25 cellular contexts compared by ENCODE assay signal in genomic region chr10:23055424-23056191, GRCh38. TPM values are rescaled to one million over a fixed set of nuclear protein-coding genes. Genes with fewer than 3 reads are reported as not detected.
DNase-seq lines count a peak whose midpoint lies in the region; ATAC-seq and TF ChIP-seq lines count a peak whose summit lies in the region.
"Had no signal": no experiment of that assay in that cellular context is flagged by ENCODE, and none has a peak within 500 bp of the region (broad histone marks: within the 10 kb centered on the region; RNA-seq: fewer than 3 reads in every experiment).

No MANE protein-coding gene starts in this region.

- 2% methylated on average over 6 of the region's 7 CpGs for WGBS in HUES64
- 0 to 34% methylated on average over 1 to 7 of the region's 7 CpGs for WGBS in endodermal cell (ENCODE audit: insufficient coverage in 1 of 2, insufficient read length in 1 of 2), 2 experiments
- WGBS in suprapubic skin: 71% methylated on average over 7 of the region's 7 CpGs

- H3K4me3 ChIP-seq in GM23338: no peak overlapping the region
- H3K4me3 ChIP-seq in HUES64 (ENCODE audit: low read length): peak overlapping the region; percentile 13; the same call in 1 of the 2 replicates
- H3K4me3 ChIP-seq in endodermal cell (ENCODE audit: low read length): no peak overlapping the region
- H3K4me3 ChIP-seq in suprapubic skin: no peak overlapping the region
- H3K4me3 ChIP-seq: breast epithelium, colonic mucosa, mucosa of descending colon, thyroid gland had no signal

- no peak for TF ChIP-seq EP300 in suprapubic skin (IDR thresholded peaks at IDR 0.05)

- no peaks in the 10 kb centered on the region for H3K27me3 ChIP-seq in GM23338 (ENCODE audit: insufficient read depth)
- H3K27me3 ChIP-seq in HUES64 (ENCODE audit: insufficient read depth, low read length): no peaks in the 10 kb centered on the region
- H3K27me3 ChIP-seq in endodermal cell (ENCODE audit: control insufficient read depth, insufficient read depth, low read length, poor library complexity, severe bottlenecking): no peaks in the 10 kb centered on the region
- H3K27me3 ChIP-seq in suprapubic skin: peaks cover 4% of the 10 kb centered on the region
- H3K27me3 ChIP-seq: breast epithelium, colonic mucosa, thyroid gland had no signal

- H3K27me3 Mint-ChIP-seq in GM23338 (ENCODE audit: insufficient read depth, low read depth, poor library complexity) (peaks cover 6% of the 10 kb centered on the region), endodermal cell (ENCODE audit: insufficient read depth) (peaks cover 5% of the 10 kb centered on the region), neural crest cell (ENCODE audit: low read depth) (no peaks in the 10 kb centered on the region)

- DNase-seq in GM23338 (ENCODE audit: low spot score) (peak; percentile 63), endodermal cell (no peak), neural crest cell (ENCODE audit: low read depth, low spot score) (no peak), suprapubic skin (ENCODE audit: low spot score in 2 of 2) (no peak), NK-92 (lab: John Stamatoyannopoulos, UW; ENCODE audit: unreplicated experiment) (no peak), putamen (ENCODE audit: low spot score) (no peak), midbrain (lab: John Stamatoyannopoulos, UW) (no peak)
- DNase-seq: activated CD4-positive, alpha-beta memory T cell treated with anti-CD3 and anti-CD28 coated beads for 36 hours; activated CD4-positive, CD25-positive, alpha-beta regulatory T cell; activated naive CD4-positive, alpha-beta T cell; colonic mucosa; DMS 273 treated with DMSO at 0.1 percent for 48 hours; glutamatergic neuron; HCEC 1CT; immature natural killer cell; left ventricle myocardium superior; mucosa of descending colon; NCI-H524; nucleus accumbens; stimulated activated CD4-positive, alpha-beta T cell treated with anti-CD3 and anti-CD28 coated beads, Interleukin-4, amount 100 ng/mL, for 4 hours; stimulated activated naive CD8-positive, alpha-beta T cell treated with anti-CD3 and anti-CD28 coated beads, Interleukin-15, Interleukin-2, amounts not matched to agents 100 U/mL and 50 U/mL, for 24 hours; T1000; thyroid gland had no signal

- peaks cover 54% of the 10 kb centered on the region for H3K4me1 ChIP-seq in GM23338 (ENCODE audit: insufficient read depth)
- peaks cover 55% of the 10 kb centered on the region for H3K4me1 ChIP-seq in HUES64 (ENCODE audit: insufficient read depth, low read length)
- H3K4me1 ChIP-seq in endodermal cell (ENCODE audit: control insufficient read depth, insufficient read depth, low read length): no peaks in the 10 kb centered on the region
- peaks cover 3% of the 10 kb centered on the region for H3K4me1 ChIP-seq in suprapubic skin
- H3K4me1 ChIP-seq: breast epithelium, colonic mucosa had no signal

- H3K9me3 ChIP-seq in HUES64 (ENCODE audit: insufficient read depth, low read depth, low read length): no peaks in the 10 kb centered on the region
- H3K9me3 ChIP-seq in endodermal cell (ENCODE audit: control insufficient read depth, low read length): no peaks in the 10 kb centered on the region
- peaks cover 4% of the 10 kb centered on the region for H3K9me3 ChIP-seq in suprapubic skin
- H3K9me3 ChIP-seq: breast epithelium, colonic mucosa, mucosa of descending colon, thyroid gland had no signal

- H2AFZ ChIP-seq in GM23338: 0 out of 2 replicates have a peak overlapping the region, but pooled peaks have one; percentile 5

- peak overlapping the region; percentile 10; the same call in 2 of the 3 replicates for H3K4me3 Mint-ChIP-seq in GM23338
- no peak overlapping the region for H3K4me3 Mint-ChIP-seq in endodermal cell
- H3K4me3 Mint-ChIP-seq in neural crest cell: peak overlapping the region; percentile 3
- H3K4me3 Mint-ChIP-seq: activated CD4-positive, alpha-beta memory T cell treated with anti-CD3 and anti-CD28 coated beads for 36 hours; immature natural killer cell had no signal

- peaks cover 20% of the 10 kb centered on the region for H3K9me2 ChIP-seq in GM23338 (ENCODE audit: insufficient read depth)

- TF ChIP-seq POLR2A in suprapubic skin (IDR thresholded peaks at IDR 0.05): no peak

- H3K27ac Mint-ChIP-seq in GM23338 (peak overlapping the region; percentile 98), endodermal cell (peak overlapping the region; percentile 95), neural crest cell (ENCODE audit: unreplicated experiment) (peak overlapping the region; percentile 78)
- H3K27ac Mint-ChIP-seq: activated CD4-positive, alpha-beta memory T cell treated with anti-CD3 and anti-CD28 coated beads for 36 hours; immature natural killer cell had no signal

- H3K79me2 ChIP-seq in GM23338 (replicated peaks; ENCODE audit: insufficient read depth): no peaks in the 10 kb centered on the region

- H3K27ac ChIP-seq in GM23338 (ENCODE audit: low read depth) (peak overlapping the region; percentile 45), HUES64 (ENCODE audit: low read depth, low read length) (peak overlapping the region; percentile 89), endodermal cell (ENCODE audit: low read depth, low read length) (no peak overlapping the region), suprapubic skin (no peak overlapping the region)
- H3K27ac ChIP-seq: breast epithelium, colonic mucosa, thyroid gland had no signal

- no peak for TF ChIP-seq CTCF in GM23338 (conservative IDR thresholded peaks at IDR 0.05; ENCODE audit: low read depth in 2 of 2)
- TF ChIP-seq CTCF in endodermal cell (conservative IDR thresholded peaks at IDR 0.05): no peak
- TF ChIP-seq CTCF in neural crest cell (conservative IDR thresholded peaks at IDR 0.05): no peak
- TF ChIP-seq CTCF in suprapubic skin (IDR thresholded peaks at IDR 0.05): no peak

- H3F3A ChIP-seq in GM23338 (replicated peaks; ENCODE audit: low read depth): no peaks in the 10 kb centered on the region; the same call in none of the 2 replicates

- H3K9me3 Mint-ChIP-seq in GM23338: peaks cover 11% of the 10 kb centered on the region
- peaks cover 19% of the 10 kb centered on the region for H3K9me3 Mint-ChIP-seq in endodermal cell
- H3K9me3 Mint-ChIP-seq in neural crest cell: peaks cover 6% of the 10 kb centered on the region

- H3K9ac ChIP-seq in HUES64 (ENCODE audit: low read depth, low read length) (peak overlapping the region; percentile 83), endodermal cell (ENCODE audit: extremely low read depth, low read length, poor library complexity, severe bottlenecking) (no peak overlapping the region)

- H3K36me3 Mint-ChIP-seq in GM23338 (ENCODE audit: low read depth) (peaks cover 12% of the 10 kb centered on the region; the same call in 2 of the 3 replicates), endodermal cell (ENCODE audit: low read depth) (no peaks in the 10 kb centered on the region), neural crest cell (ENCODE audit: low read depth) (no peaks in the 10 kb centered on the region)
- H3K36me3 Mint-ChIP-seq: activated CD4-positive, alpha-beta memory T cell treated with anti-CD3 and anti-CD28 coated beads for 36 hours; immature natural killer cell had no signal

- peak; percentile 48 for ATAC-seq in GM23338
- ATAC-seq: left ventricle myocardium superior; mucosa of descending colon; stimulated activated naive CD8-positive, alpha-beta T cell treated with anti-CD3 and anti-CD28 coated beads, Interleukin-15, Interleukin-2, amounts not matched to agents 100 U/mL and 50 U/mL, for 24 hours had no signal

- H3K4me1 Mint-ChIP-seq in GM23338 (peaks cover 58% of the 10 kb centered on the region), endodermal cell (peaks cover 32% of the 10 kb centered on the region), neural crest cell (peaks cover 45% of the 10 kb centered on the region)
- H3K4me1 Mint-ChIP-seq: immature natural killer cell had no signal

- peak overlapping the region; percentile 45 for H3K4me2 ChIP-seq in GM23338

- H3K36me3 ChIP-seq in GM23338 (ENCODE audit: insufficient read depth) (no peaks in the 10 kb centered on the region; the same call in 1 of the 2 replicates), HUES64 (ENCODE audit: insufficient read depth, low read length) (no peaks in the 10 kb centered on the region), endodermal cell (ENCODE audit: control insufficient read depth, insufficient read depth, low read length) (no peaks in the 10 kb centered on the region), suprapubic skin (no peaks in the 10 kb centered on the region)
- H3K36me3 ChIP-seq: breast epithelium, colonic mucosa, thyroid gland had no signal

- H4K20me1 ChIP-seq in GM23338 (replicated peaks; ENCODE audit: insufficient read depth): no peaks in the 10 kb centered on the region

TF ChIP-seq in GM23338, 12 proteins besides CTCF, POLR2A, EP300 and RAD21 (continues in another document):
- TF ChIP-seq EZH2 (IDR thresholded peaks at IDR 0.05; ENCODE audit: low read depth, unreplicated experiment) (no peak), ZNF114 (CRISPR knock-in tag; IDR thresholded peaks at IDR 0.05) (no peak), EZH2phosphoT487 (IDR thresholded peaks at IDR 0.05; ENCODE audit: unreplicated experiment) (no peak), ZNF331 (CRISPR knock-in tag; IDR thresholded peaks at IDR 0.05; ENCODE audit: low read depth) (no peak), CREB1 (CRISPR knock-in tag; IDR thresholded peaks at IDR 0.05; ENCODE audit: low read depth) (no peak), JUNB (IDR thresholded peaks at IDR 0.05; ENCODE audit: unreplicated experiment) (no peak), POLR2AphosphoS5 (IDR thresholded peaks at IDR 0.05; ENCODE audit: low read depth) (peak; percentile 39; the same call in 1 of the 2 replicates)

RNA-seq across cellular contexts. Expression of gene MSRB2, which starts 39.8 kb away (rescaled TPM):
- total RNA-seq in GM23338 (2014; rRNA removed; shearing (Covaris generic)): 9.4 and 9.5 TPM in 2 replicates
- 33.7 and 34.6 TPM in 2 replicates for polyA plus RNA-seq in GM23338 (2016; fragmentation: Nextera tagmentation; extraction: Ambion mirVana)
- 16.8 TPM for polyA plus RNA-seq in HUES64 (2013, experiment 1 of 2)
- 21.3 TPM for polyA plus RNA-seq in HUES64 (2013, experiment 2 of 2)
- total RNA-seq in endodermal cell (10 to 100 TPM; 40.4 to 42.5 TPM), neural crest cell (24.6 and 28.9 TPM in 2 replicates), suprapubic skin (10 to 100 TPM in 2 of 4 donors, 1 to 10 TPM in 2; 4.7 to 13.4 (median 9.4) TPM)
- polyA plus RNA-seq in endodermal cell (2013, experiment 1 of 2): 37.7 TPM
- 39.2 TPM for polyA plus RNA-seq in endodermal cell (2013, experiment 2 of 2)

Comparison
In these comparisons a context has a peak if more than half of its experiments do, and no peak if none do; other contexts are left out.
1. H3K27ac ChIP-seq: peak in GM23338 (single experiment) and HUES64 (single experiment); none in endodermal cell (single experiment) and suprapubic skin (single experiment).
2. Peak in every context shown above with its lines, with median percentiles within 50 percentile points of each other: H3K27ac Mint-ChIP-seq.